ENCODE assay signal across 1 cellular context in the genomic region with DNA sequence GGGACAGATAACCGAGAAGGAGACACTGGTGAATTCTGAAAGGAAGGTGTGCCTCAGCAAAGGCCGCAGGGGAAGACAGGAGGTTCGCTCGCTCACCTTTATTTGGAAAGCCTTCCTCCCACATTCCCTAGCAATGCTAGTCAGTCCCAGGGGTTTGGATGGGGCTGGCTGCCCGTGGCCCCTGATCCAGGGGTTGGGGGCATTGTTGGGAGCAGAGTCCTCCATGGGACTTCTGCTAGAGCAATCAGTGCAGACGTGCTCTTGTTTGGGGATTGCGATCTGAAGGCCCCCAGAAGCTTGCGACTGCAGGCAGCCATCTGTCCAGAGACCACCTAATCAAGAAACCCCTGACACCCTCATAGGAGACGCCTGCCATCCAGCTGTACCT.
TF ChIP-seq lines count a peak whose summit lies in the region.

No MANE protein-coding gene starts in this region.

TF ChIP-seq in GM23338, 12 proteins besides CTCF, POLR2A, EP300 and RAD21 (continued from another document):
- TF ChIP-seq, protein P1, sequence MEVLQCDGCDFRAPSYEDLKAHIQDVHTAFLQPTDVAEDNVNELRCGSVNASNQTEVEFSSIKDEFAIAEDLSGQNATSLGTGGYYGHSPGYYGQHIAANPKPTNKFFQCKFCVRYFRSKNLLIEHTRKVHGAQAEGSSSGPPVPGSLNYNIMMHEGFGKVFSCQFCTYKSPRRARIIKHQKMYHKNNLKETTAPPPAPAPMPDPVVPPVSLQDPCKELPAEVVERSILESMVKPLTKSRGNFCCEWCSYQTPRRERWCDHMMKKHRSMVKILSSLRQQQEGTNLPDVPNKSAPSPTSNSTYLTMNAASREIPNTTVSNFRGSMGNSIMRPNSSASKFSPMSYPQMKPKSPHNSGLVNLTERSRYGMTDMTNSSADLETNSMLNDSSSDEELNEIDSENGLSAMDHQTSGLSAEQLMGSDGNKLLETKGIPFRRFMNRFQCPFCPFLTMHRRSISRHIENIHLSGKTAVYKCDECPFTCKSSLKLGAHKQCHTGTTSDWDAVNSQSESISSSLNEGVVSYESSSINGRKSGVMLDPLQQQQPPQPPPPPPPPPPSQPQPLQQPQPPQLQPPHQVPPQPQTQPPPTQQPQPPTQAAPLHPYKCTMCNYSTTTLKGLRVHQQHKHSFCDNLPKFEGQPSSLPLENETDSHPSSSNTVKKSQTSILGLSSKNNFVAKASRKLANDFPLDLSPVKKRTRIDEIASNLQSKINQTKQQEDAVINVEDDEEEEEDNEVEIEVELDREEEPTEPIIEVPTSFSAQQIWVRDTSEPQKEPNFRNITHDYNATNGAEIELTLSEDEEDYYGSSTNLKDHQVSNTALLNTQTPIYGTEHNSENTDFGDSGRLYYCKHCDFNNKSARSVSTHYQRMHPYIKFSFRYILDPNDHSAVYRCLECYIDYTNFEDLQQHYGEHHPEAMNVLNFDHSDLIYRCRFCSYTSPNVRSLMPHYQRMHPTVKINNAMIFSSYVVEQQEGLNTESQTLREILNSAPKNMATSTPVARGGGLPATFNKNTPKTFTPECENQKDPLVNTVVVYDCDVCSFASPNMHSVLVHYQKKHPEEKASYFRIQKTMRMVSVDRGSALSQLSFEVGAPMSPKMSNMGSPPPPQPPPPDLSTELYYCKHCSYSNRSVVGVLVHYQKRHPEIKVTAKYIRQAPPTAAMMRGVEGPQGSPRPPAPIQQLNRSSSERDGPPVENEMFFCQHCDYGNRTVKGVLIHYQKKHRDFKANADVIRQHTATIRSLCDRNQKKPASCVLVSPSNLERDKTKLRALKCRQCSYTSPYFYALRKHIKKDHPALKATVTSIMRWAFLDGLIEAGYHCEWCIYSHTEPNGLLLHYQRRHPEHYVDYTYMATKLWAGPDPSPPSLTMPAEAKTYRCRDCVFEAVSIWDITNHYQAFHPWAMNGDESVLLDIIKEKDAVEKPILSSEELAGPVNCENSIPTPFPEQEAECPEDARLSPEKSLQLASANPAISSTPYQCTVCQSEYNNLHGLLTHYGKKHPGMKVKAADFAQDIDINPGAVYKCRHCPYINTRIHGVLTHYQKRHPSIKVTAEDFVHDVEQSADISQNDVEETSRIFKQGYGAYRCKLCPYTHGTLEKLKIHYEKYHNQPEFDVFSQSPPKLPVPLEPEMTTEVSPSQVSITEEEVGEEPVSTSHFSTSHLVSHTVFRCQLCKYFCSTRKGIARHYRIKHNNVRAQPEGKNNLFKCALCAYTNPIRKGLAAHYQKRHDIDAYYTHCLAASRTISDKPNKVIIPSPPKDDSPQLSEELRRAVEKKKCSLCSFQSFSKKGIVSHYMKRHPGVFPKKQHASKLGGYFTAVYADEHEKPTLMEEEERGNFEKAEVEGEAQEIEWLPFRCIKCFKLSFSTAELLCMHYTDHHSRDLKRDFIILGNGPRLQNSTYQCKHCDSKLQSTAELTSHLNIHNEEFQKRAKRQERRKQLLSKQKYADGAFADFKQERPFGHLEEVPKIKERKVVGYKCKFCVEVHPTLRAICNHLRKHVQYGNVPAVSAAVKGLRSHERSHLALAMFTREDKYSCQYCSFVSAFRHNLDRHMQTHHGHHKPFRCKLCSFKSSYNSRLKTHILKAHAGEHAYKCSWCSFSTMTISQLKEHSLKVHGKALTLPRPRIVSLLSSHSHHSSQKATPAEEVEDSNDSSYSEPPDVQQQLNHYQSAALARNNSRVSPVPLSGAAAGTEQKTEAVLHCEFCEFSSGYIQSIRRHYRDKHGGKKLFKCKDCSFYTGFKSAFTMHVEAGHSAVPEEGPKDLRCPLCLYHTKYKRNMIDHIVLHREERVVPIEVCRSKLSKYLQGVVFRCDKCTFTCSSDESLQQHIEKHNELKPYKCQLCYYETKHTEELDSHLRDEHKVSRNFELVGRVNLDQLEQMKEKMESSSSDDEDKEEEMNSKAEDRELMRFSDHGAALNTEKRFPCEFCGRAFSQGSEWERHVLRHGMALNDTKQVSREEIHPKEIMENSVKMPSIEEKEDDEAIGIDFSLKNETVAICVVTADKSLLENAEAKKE (CRISPR knock-in tag; IDR thresholded peaks at IDR 0.05), result no peak
- no peak for TF ChIP-seq CREB1 (CRISPR knock-in tag; IDR thresholded peaks at IDR 0.05; ENCODE audit: low read depth)
